ENCODE assay signal across 30 cellular contexts in genomic region chr4:166875821-166876220, GRCh38.
"Had no signal": no experiment of that assay in that cellular context is flagged by ENCODE, and none has a peak within 500 bp of the region (broad histone marks: within the 10 kb centered on the region; RNA-seq: fewer than 3 reads in every experiment).

No MANE protein-coding gene starts in this region.

- H3K27ac Mint-ChIP-seq: naive thymus-derived CD4-positive, alpha-beta T cell; nephron; stimulated activated effector memory CD8-positive, alpha-beta T cell treated with anti-CD3 and anti-CD28 coated beads, Interleukin-12 subunit alpha, Interleukin-12 subunit beta, amount 100 ng/mL, for 72 hours had no signal

- H3K4me1 ChIP-seq: esophagus muscularis mucosa, foreskin keratinocyte, gastroesophageal sphincter, heart left ventricle, left lung, transverse colon, vagina had no signal

- H3K36me3 Mint-ChIP-seq: naive thymus-derived CD4-positive, alpha-beta T cell; stimulated activated effector memory CD8-positive, alpha-beta T cell treated with anti-CD3 and anti-CD28 coated beads, Interleukin-12 subunit alpha, Interleukin-12 subunit beta, amount 100 ng/mL, for 72 hours had no signal

- H3K4me2 ChIP-seq: hepatocyte, smooth muscle cell had no signal

- ATAC-seq: foreskin keratinocyte; gastroesophageal sphincter; heart left ventricle; left cardiac atrium; left lung; naive thymus-derived CD4-positive, alpha-beta T cell; sciatic nerve; stimulated activated effector memory CD8-positive, alpha-beta T cell treated with anti-CD3 and anti-CD28 coated beads, Interleukin-12 subunit alpha, Interleukin-12 subunit beta, amount 100 ng/mL, for 72 hours; stimulated activated naive CD8-positive, alpha-beta T cell treated with anti-CD3 and anti-CD28 coated beads, Interleukin-15, Interleukin-2, amounts not matched to agents 100 U/mL and 50 U/mL, for 24 hours had no signal

- H3K4me3 Mint-ChIP-seq: naive thymus-derived CD4-positive, alpha-beta T cell; nephron; stimulated activated effector memory CD8-positive, alpha-beta T cell treated with anti-CD3 and anti-CD28 coated beads, Interleukin-12 subunit alpha, Interleukin-12 subunit beta, amount 100 ng/mL, for 72 hours had no signal

- H3K9me3 ChIP-seq: esophagus muscularis mucosa, gastroesophageal sphincter, left lung, ovary, thoracic aorta, transverse colon, vagina had no signal

- H3K27me3 Mint-ChIP-seq: naive thymus-derived CD4-positive, alpha-beta T cell had no signal

- H3K36me3 ChIP-seq: esophagus muscularis mucosa, gastroesophageal sphincter, heart left ventricle, left lung, ovary, thoracic aorta, transverse colon, vagina had no signal

- H3K27ac ChIP-seq: dorsolateral prefrontal cortex, epithelial cell of prostate, esophagus muscularis mucosa, foreskin keratinocyte, gastroesophageal sphincter, heart left ventricle, hepatocyte, left lung, ovary, thoracic aorta, transverse colon, vagina had no signal

- H3K79me2 ChIP-seq: hepatocyte had no signal

- H3K4me1 Mint-ChIP-seq: naive thymus-derived CD4-positive, alpha-beta T cell; nephron; stimulated activated effector memory CD8-positive, alpha-beta T cell treated with anti-CD3 and anti-CD28 coated beads, Interleukin-12 subunit alpha, Interleukin-12 subunit beta, amount 100 ng/mL, for 72 hours had no signal

- DNase-seq: central memory CD4-positive, alpha-beta T cell; dorsolateral prefrontal cortex; effector CD4-positive, alpha-beta T cell; foreskin keratinocyte; heart left ventricle; left cardiac atrium; left lung; mesenchymal stem cell; midbrain; naive thymus-derived CD4-positive, alpha-beta T cell; occipital lobe; ovary; posterior cingulate gyrus; retina; stimulated activated CD4-positive, alpha-beta T cell treated with anti-CD3 and anti-CD28 coated beads, Interleukin-12 subunit alpha, Interleukin-12 subunit beta, amount 100 ng/mL, for 4 hours; stimulated activated CD4-positive, alpha-beta T cell treated with anti-CD3 and anti-CD28 coated beads, Interleukin-1b, Interleukin-23, amount 100 ng/mL, for 48 hours; stimulated activated CD4-positive, alpha-beta T cell treated with anti-CD3 and anti-CD28 coated beads, Interleukin-4, amount 100 ng/mL, for 24 hours; stimulated activated naive CD8-positive, alpha-beta T cell treated with anti-CD3 and anti-CD28 coated beads, Interleukin-15, Interleukin-2, amounts not matched to agents 100 U/mL and 50 U/mL, for 24 hours; substantia nigra; transverse colon had no signal

- H2AFZ ChIP-seq: hepatocyte had no signal

- H3K4me3 ChIP-seq: dorsolateral prefrontal cortex, esophagus muscularis mucosa, gastroesophageal sphincter, heart left ventricle, hepatocyte, left lung, ovary, smooth muscle cell, thoracic aorta, transverse colon, vagina had no signal

- H3K27me3 ChIP-seq: dorsolateral prefrontal cortex, esophagus muscularis mucosa, foreskin keratinocyte, gastroesophageal sphincter, heart left ventricle, hepatocyte, left lung, ovary, transverse colon, vagina had no signal
